Comparison of ENCODE assay signal across 1 cellular context in genomic region chr18:48031011-48031480, GRCh38.
TF ChIP-seq lines count a peak whose summit lies in the region.

No MANE protein-coding gene starts in this region.

TF ChIP-seq in HepG2, 621 proteins besides CTCF, POLR2A, EP300 and RAD21 (continued from another document):
- TF ChIP-seq GATA4 (IDR thresholded peaks at IDR 0.05; ENCODE audit: borderline replicate concordance, low read depth): no peak
- no peak for TF ChIP-seq CBX2 (IDR thresholded peaks at IDR 0.05; ENCODE audit: low read depth, low read length)
- TF ChIP-seq CBX2 (CRISPR knock-in tag; IDR thresholded peaks at IDR 0.05; ENCODE audit: low read depth): no peak
- no peak for TF ChIP-seq ZNF776 (CRISPR knock-in tag; IDR thresholded peaks at IDR 0.05)
- no peak for TF ChIP-seq TAF1 (CRISPR knock-in tag; IDR thresholded peaks at IDR 0.05)
- TF ChIP-seq ZNF772 (CRISPR knock-in tag; IDR thresholded peaks at IDR 0.05): no peak
- TF ChIP-seq ERF (CRISPR knock-in tag; IDR thresholded peaks at IDR 0.05): no peak
- TF ChIP-seq, protein P1, sequence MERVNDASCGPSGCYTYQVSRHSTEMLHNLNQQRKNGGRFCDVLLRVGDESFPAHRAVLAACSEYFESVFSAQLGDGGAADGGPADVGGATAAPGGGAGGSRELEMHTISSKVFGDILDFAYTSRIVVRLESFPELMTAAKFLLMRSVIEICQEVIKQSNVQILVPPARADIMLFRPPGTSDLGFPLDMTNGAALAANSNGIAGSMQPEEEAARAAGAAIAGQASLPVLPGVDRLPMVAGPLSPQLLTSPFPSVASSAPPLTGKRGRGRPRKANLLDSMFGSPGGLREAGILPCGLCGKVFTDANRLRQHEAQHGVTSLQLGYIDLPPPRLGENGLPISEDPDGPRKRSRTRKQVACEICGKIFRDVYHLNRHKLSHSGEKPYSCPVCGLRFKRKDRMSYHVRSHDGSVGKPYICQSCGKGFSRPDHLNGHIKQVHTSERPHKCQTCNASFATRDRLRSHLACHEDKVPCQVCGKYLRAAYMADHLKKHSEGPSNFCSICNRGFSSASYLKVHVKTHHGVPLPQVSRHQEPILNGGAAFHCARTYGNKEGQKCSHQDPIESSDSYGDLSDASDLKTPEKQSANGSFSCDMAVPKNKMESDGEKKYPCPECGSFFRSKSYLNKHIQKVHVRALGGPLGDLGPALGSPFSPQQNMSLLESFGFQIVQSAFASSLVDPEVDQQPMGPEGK (CRISPR knock-in tag; IDR thresholded peaks at IDR 0.05): no peak
- TF ChIP-seq ZNF720 (CRISPR knock-in tag; IDR thresholded peaks at IDR 0.05): no peak
- TF ChIP-seq, protein P2, sequence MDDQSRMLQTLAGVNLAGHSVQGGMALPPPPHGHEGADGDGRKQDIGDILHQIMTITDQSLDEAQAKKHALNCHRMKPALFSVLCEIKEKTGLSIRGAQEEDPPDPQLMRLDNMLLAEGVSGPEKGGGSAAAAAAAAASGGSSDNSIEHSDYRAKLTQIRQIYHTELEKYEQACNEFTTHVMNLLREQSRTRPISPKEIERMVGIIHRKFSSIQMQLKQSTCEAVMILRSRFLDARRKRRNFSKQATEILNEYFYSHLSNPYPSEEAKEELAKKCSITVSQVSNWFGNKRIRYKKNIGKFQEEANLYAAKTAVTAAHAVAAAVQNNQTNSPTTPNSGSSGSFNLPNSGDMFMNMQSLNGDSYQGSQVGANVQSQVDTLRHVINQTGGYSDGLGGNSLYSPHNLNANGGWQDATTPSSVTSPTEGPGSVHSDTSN (CRISPR knock-in tag; IDR thresholded peaks at IDR 0.05; ENCODE audit: borderline replicate concordance): no peak
- TF ChIP-seq ZNF674 (CRISPR knock-in tag; IDR thresholded peaks at IDR 0.05; ENCODE audit: low read depth): no peak
- TF ChIP-seq ATF7-NPFF (CRISPR knock-in tag; IDR thresholded peaks at IDR 0.05; ENCODE audit: low read depth): no peak
- TF ChIP-seq ZNF816 (CRISPR knock-in tag; IDR thresholded peaks at IDR 0.05; ENCODE audit: borderline replicate concordance): no peak
- TF ChIP-seq ZFP1 (CRISPR knock-in tag; IDR thresholded peaks at IDR 0.05): no peak
- peak; percentile 88 for TF ChIP-seq STAG1 (CRISPR knock-in tag; IDR thresholded peaks at IDR 0.05)
- peak; percentile 76 for TF ChIP-seq SMC3 (IDR thresholded peaks at IDR 0.05; ENCODE audit: low read length)
- peak; percentile 60 for TF ChIP-seq ZNF263 (CRISPR knock-in tag; IDR thresholded peaks at IDR 0.05)
- no peak for TF ChIP-seq ZNF333 (CRISPR knock-in tag; IDR thresholded peaks at IDR 0.05; ENCODE audit: borderline replicate concordance)
- no peak for TF ChIP-seq NFKBIZ (CRISPR knock-in tag; IDR thresholded peaks at IDR 0.05)
- TF ChIP-seq CBFB (CRISPR knock-in tag; IDR thresholded peaks at IDR 0.05): no peak
- TF ChIP-seq JUNB (CRISPR knock-in tag; IDR thresholded peaks at IDR 0.05; ENCODE audit: borderline replicate concordance): no peak
- TF ChIP-seq ZNF24 (IDR thresholded peaks at IDR 0.05): no peak
- peak; percentile 58 for TF ChIP-seq XRCC5 (optimal IDR thresholded peaks at IDR 0.05; ENCODE audit: low read length)
- TF ChIP-seq ZNF446 (CRISPR knock-in tag; IDR thresholded peaks at IDR 0.05): no peak
- TF ChIP-seq HNF1B (CRISPR knock-in tag; IDR thresholded peaks at IDR 0.05): 0 out of 2 replicates have a peak, but pooled peaks have one; percentile 37
- no peak for TF ChIP-seq PITX1 (CRISPR knock-in tag; IDR thresholded peaks at IDR 0.05)
- TF ChIP-seq RFXAP (CRISPR knock-in tag; IDR thresholded peaks at IDR 0.05; ENCODE audit: borderline replicate concordance): no peak
- no peak for TF ChIP-seq AGO2 (optimal IDR thresholded peaks at IDR 0.05; ENCODE audit: low read depth, low read length)
- TF ChIP-seq MTF2 (CRISPR knock-in tag; IDR thresholded peaks at IDR 0.05; ENCODE audit: borderline replicate concordance): no peak
- TF ChIP-seq ZNF672 (CRISPR knock-in tag; IDR thresholded peaks at IDR 0.05): no peak
- TF ChIP-seq NCOA5 (CRISPR knock-in tag; IDR thresholded peaks at IDR 0.05): no peak
